Comparison of ENCODE assay signal across 8 cellular contexts in genomic region chr19:633786-634639, GRCh38. TPM values are rescaled to one million over a fixed set of nuclear protein-coding genes. Genes with fewer than 3 reads are reported as not detected.
DNase-seq lines count a peak whose midpoint lies in the region; ATAC-seq and TF ChIP-seq lines count a peak whose summit lies in the region.

No MANE protein-coding gene starts in this region.

- POLR2A ChIA-PET in PC-9 (lab: Charles Lee; ENCODE audit: unreplicated experiment): no interaction called here

- CTCF ChIA-PET in PC-9 (lab: Charles Lee): interaction anchor here (1.2 kb wide), 1 partner anchor 128 kb away, joined by 6 read pairs; no protein-coding TSS in a partner anchor

- H3K27ac ChIP-seq in PC-9: no peak overlapping the region
- H3K27ac ChIP-seq in parathyroid adenoma: peak overlapping the region; percentile 31

- peak overlapping the region; percentile 87 for H3K4me3 ChIP-seq in PC-9
- H3K4me3 ChIP-seq in epithelial cell of proximal tubule (ENCODE audit: low read depth, low read length): peak overlapping the region; percentile 89
- peak overlapping the region; percentile 87 for H3K4me3 ChIP-seq in parathyroid adenoma (ENCODE audit: low read depth, low read length)

- H3K4me1 ChIP-seq in ES-I3 (ENCODE audit: insufficient read depth, low read length) (no peaks in the 10 kb centered on the region), PC-9 (replicated peaks; ENCODE audit: insufficient read depth) (peaks cover 14% of the 10 kb centered on the region), parathyroid adenoma (peaks cover 8% of the 10 kb centered on the region)

- peaks cover 2% of the 10 kb centered on the region; the same call in 1 of the 2 replicates for H3K36me3 ChIP-seq in ES-I3 (ENCODE audit: insufficient read depth, low read length)
- H3K36me3 ChIP-seq in PC-9 (ENCODE audit: low read depth): no peaks in the 10 kb centered on the region
- H3K36me3 ChIP-seq in parathyroid adenoma (ENCODE audit: control insufficient read depth, insufficient read depth, low read length): no peaks in the 10 kb centered on the region

- no peak for TF ChIP-seq CTCF in PC-9 (conservative IDR thresholded peaks at IDR 0.05)
- no peak for TF ChIP-seq CTCF in epithelial cell of proximal tubule (conservative IDR thresholded peaks at IDR 0.05; ENCODE audit: low read depth, low read length)
- TF ChIP-seq CTCF in parathyroid adenoma (IDR thresholded peaks at IDR 0.05): no peak

- peak overlapping the region; percentile 89 for H3K9ac ChIP-seq in ES-I3 (ENCODE audit: low read depth, low read length)
- H3K9ac ChIP-seq in parathyroid adenoma: no peak overlapping the region

- H3K4me2 ChIP-seq in PC-9 (peak overlapping the region; percentile 97), parathyroid adenoma (ENCODE audit: low read length) (peak overlapping the region; percentile 99)

- DNase-seq in PC-9 (peak in 1 of 2 experiments; percentile 16), epithelial cell of proximal tubule (ENCODE audit: low read depth) (no peak), NOMO-1 treated with dmso at 0.1 percent for 144 hours (lab: John Stamatoyannopoulos, UW; ENCODE audit: unreplicated experiment) (no peak)

- no peaks in the 10 kb centered on the region for H3K9me3 ChIP-seq in ES-I3 (ENCODE audit: control insufficient read depth, insufficient read depth, low read length)
- H3K9me3 ChIP-seq in PC-9 (ENCODE audit: insufficient read depth, low read depth): no peaks in the 10 kb centered on the region
- no peaks in the 10 kb centered on the region for H3K9me3 ChIP-seq in parathyroid adenoma (ENCODE audit: control insufficient read depth, low read length)

- H3K79me2 ChIP-seq in PC-9 (ENCODE audit: low read depth): peaks cover 34% of the 10 kb centered on the region
- peaks cover 15% of the 10 kb centered on the region for H3K79me2 ChIP-seq in parathyroid adenoma

- no peak for ATAC-seq in HG02678 (IDR thresholded peaks at IDR 0.05; ENCODE audit: unreplicated experiment)
- no peak for ATAC-seq in HG03457 (IDR thresholded peaks at IDR 0.05; ENCODE audit: unreplicated experiment)
- no peak for ATAC-seq in HG02642 (IDR thresholded peaks at IDR 0.05; ENCODE audit: poor library complexity, unreplicated experiment)

- BruUV-seq in PC-9 (replicated peaks; lab: Mats Ljungman, UMichigan): TSS peak; percentile 24

- H3K27me3 ChIP-seq in PC-9 (ENCODE audit: insufficient read depth, low read depth): no peaks in the 10 kb centered on the region
- no peaks in the 10 kb centered on the region for H3K27me3 ChIP-seq in parathyroid adenoma (ENCODE audit: control insufficient read depth, insufficient read depth, low read length)

- intact Hi-C loops in PC-9 (cut with micrococcal nuclease; ENCODE audit: unreplicated experiment): no loop called here

- H3K9me2 ChIP-seq in PC-9 (ENCODE audit: insufficient read depth): no peaks in the 10 kb centered on the region

- H2AFZ ChIP-seq in PC-9 (peak overlapping the region; percentile 98), parathyroid adenoma (peak overlapping the region; percentile 94)

- peaks cover 8% of the 10 kb centered on the region; the same call in 1 of the 2 replicates for H3F3A ChIP-seq in PC-9 (ENCODE audit: insufficient read depth, low read depth)

- H4K20me1 ChIP-seq in PC-9 (ENCODE audit: insufficient read depth): peaks cover 8% of the 10 kb centered on the region

RNA-seq across cellular contexts. Expression of gene POLRMT, which starts 0.7 kb away (rescaled TPM):
- total RNA-seq in PC-9 (2021) (46.4 and 57.1 TPM in 2 replicates), epithelial cell of proximal tubule (37.9 and 60.0 TPM in 2 replicates)

RNA-seq across cellular contexts. Expression of gene FGF22, which starts 5.7 kb away (rescaled TPM):
- total RNA-seq in PC-9 (2021): 0.35 TPM in 1 of 2 replicates, not detected in the other
- total RNA-seq in epithelial cell of proximal tubule: 0.29 TPM in 1 of 2 replicates, not detected in the other

RNA-seq across cellular contexts. Expression of gene RNF126, which starts 29.0 kb away (rescaled TPM):
- total RNA-seq in PC-9 (2021): 54.4 and 63.7 TPM in 2 replicates
- 102 and 161 TPM in 2 replicates for total RNA-seq in epithelial cell of proximal tubule

RNA-seq across cellular contexts. Expression of gene FSTL3, which starts 42.2 kb away (rescaled TPM):
- 40.9 and 85.1 TPM in 2 replicates for total RNA-seq in PC-9 (2021)
- total RNA-seq in epithelial cell of proximal tubule: 199 and 483 TPM in 2 replicates

RNA-seq across cellular contexts. Expression of gene HCN2, which starts 44.3 kb away (rescaled TPM):
- total RNA-seq in PC-9 (2021) (1.5 and 2.0 TPM in 2 replicates), epithelial cell of proximal tubule (0.22 TPM in 1 of 2 replicates, not detected in the other)
